8 cellular contexts compared by ENCODE assay signal in genomic region chr1:46660116-46660515, GRCh38.
DNase-seq lines count a peak whose midpoint lies in the region; ATAC-seq and TF ChIP-seq lines count a peak whose summit lies in the region.
"Not testable (repeated sequence)": the region's sequence is repeated elsewhere in the genome, so short reads cannot be mapped to it uniquely, and the experiment has no call there.

No MANE protein-coding gene starts in this region.

- not testable (repeated sequence) for H3K4me3 Mint-ChIP-seq in T-helper 2 cell treated with Interferon-gamma antibody and Interleukin-4, amounts not matched to agents 5 μg/mL and 100 μg/mL, for 36 hours; memory B cell

- not testable (repeated sequence) for H3K9me3 Mint-ChIP-seq in T-helper 2 cell treated with Interferon-gamma antibody and Interleukin-4, amounts not matched to agents 5 μg/mL and 100 μg/mL, for 36 hours; memory B cell

- DNase-seq in GM13976 (ENCODE audit: low spot score): peak; percentile 48
- DNase-seq in T-helper 2 cell treated with Interferon-gamma antibody and Interleukin-4, amounts not matched to agents 5 μg/mL and 100 μg/mL, for 36 hours (ENCODE audit: low spot score); memory B cell (ENCODE audit: low spot score in 2 of 2): not testable (repeated sequence)

- H3K4me1 Mint-ChIP-seq in T-helper 2 cell treated with Interferon-gamma antibody and Interleukin-4, amounts not matched to agents 5 μg/mL and 100 μg/mL, for 36 hours (ENCODE audit: low read depth): peaks cover 15% of the 10 kb centered on the region
- not testable (repeated sequence) for H3K4me1 Mint-ChIP-seq in memory B cell

- ATAC-seq in GM19023 (IDR thresholded peaks at IDR 0.05; ENCODE audit: unreplicated experiment) (peak; percentile 62), GM21381 (IDR thresholded peaks at IDR 0.05; ENCODE audit: unreplicated experiment) (peak; percentile 89), GM21825 (IDR thresholded peaks at IDR 0.05; ENCODE audit: unreplicated experiment) (peak; percentile 57), HG03045 (IDR thresholded peaks at IDR 0.05; ENCODE audit: unreplicated experiment) (peak; percentile 77), HG03432 (IDR thresholded peaks at IDR 0.05; ENCODE audit: unreplicated experiment) (peak; percentile 97)
- not testable (repeated sequence) for ATAC-seq in memory B cell (ENCODE audit: low read depth)

- in situ Hi-C loops in GM13976 (cut with MboI; ENCODE audit: low sequenced_read_pairs, unreplicated experiment): not testable (repeated sequence)

- H3K36me3 Mint-ChIP-seq in T-helper 2 cell treated with Interferon-gamma antibody and Interleukin-4, amounts not matched to agents 5 μg/mL and 100 μg/mL, for 36 hours (ENCODE audit: low read depth): peaks cover 37% of the 10 kb centered on the region
- H3K36me3 Mint-ChIP-seq in memory B cell: peaks cover 26% of the 10 kb centered on the region

- peak overlapping the region; percentile 26 for H3K27ac Mint-ChIP-seq in T-helper 2 cell treated with Interferon-gamma antibody and Interleukin-4, amounts not matched to agents 5 μg/mL and 100 μg/mL, for 36 hours
- H3K27ac Mint-ChIP-seq in memory B cell: peak overlapping the region; percentile 14

- H3K27me3 Mint-ChIP-seq in T-helper 2 cell treated with Interferon-gamma antibody and Interleukin-4, amounts not matched to agents 5 μg/mL and 100 μg/mL, for 36 hours (ENCODE audit: low read depth); memory B cell: not testable (repeated sequence)

- TF ChIP-seq CTCF in GM13976 (IDR thresholded peaks at IDR 0.05; ENCODE audit: borderline replicate concordance, control extremely low read depth, extremely low read depth, insufficient read depth, missing control alignments): not testable (repeated sequence)
